Comparison of ENCODE assay signal across 1 cellular context in the genomic region with DNA sequence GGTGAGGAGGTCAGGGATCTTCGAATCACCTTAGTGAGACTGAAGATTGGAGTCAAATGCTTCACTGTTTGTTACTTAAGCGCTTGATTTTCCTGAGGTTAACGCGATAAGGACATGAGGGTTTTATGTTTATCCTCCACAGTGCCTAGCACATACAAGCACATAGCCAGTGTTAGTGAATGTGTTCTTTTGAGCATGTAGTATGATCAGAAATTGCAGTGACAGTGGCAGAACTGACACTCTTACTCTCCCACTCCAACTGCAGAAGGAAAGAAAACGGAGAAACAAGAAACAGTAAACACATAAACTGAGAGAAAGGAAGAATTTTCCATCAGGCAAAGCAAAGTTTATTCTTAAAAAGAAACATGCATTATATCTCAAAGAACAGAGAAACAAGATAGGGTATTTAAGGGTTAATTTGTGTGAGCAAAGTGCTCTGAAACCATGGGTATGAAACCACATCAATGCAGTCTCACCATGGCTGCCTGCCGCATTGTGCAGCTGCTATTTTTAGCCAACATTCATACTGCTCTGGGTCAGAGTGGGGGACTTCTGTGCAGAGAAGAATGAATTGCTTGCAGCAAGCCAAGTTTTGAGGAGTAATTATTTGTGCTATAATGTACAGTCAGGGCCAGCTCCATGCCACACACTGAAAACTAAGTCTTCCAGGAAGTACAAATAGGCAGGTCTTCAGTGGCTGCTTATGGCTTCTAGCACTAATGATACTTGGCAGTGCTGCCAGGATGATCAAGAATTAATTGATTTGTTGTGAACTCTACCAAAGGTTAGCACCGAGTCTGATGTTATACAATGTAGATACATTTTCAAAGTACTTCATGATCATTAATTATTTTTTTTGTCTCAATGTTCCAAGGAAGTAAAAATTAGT.
TF ChIP-seq lines count a peak whose summit lies in the region.

No MANE protein-coding gene starts in this region.

TF ChIP-seq in GM12878, 131 proteins besides CTCF, POLR2A, EP300 and RAD21 (continued from another document):
- no peak for TF ChIP-seq E2F8 (IDR thresholded peaks at IDR 0.05; ENCODE audit: low read depth, partially characterized antibody)
- TF ChIP-seq IRF4 (IDR thresholded peaks at IDR 0.05; ENCODE audit: low read depth, low read length) = 0 out of 2 replicates have a peak, but pooled peaks have one; percentile 47
- TF ChIP-seq MTA2 (IDR thresholded peaks at IDR 0.05; ENCODE audit: low read depth) = peak; percentile 66; the same call in 1 of the 2 replicates
- TF ChIP-seq NBN (IDR thresholded peaks at IDR 0.05) = 0 out of 2 replicates have a peak, but pooled peaks have one; percentile 27
- TF ChIP-seq NFIC (IDR thresholded peaks at IDR 0.05; ENCODE audit: low read depth, low read length) = peak; percentile 50; the same call in 1 of the 2 replicates
- peak; percentile 97 for TF ChIP-seq TCF7 (IDR thresholded peaks at IDR 0.05; ENCODE audit: borderline replicate concordance)
- no peak for TF ChIP-seq HDAC6 (IDR thresholded peaks at IDR 0.05; ENCODE audit: unreplicated experiment)
- no peak for TF ChIP-seq EGR1 (IDR thresholded peaks at IDR 0.05; ENCODE audit: borderline replicate concordance in 1 of 2, low read depth in 2 of 2, low read length in 2 of 2)
- TF ChIP-seq EZH2 (IDR thresholded peaks at IDR 0.05; ENCODE audit: borderline replicate concordance, control insufficient read depth, low read depth, low read length) = 0 out of 2 replicates have a peak, but pooled peaks have one; percentile 39
- peak; percentile 97 for TF ChIP-seq RUNX3 (IDR thresholded peaks at IDR 0.05; ENCODE audit: low read length)
- no peak for TF ChIP-seq USF1 (IDR thresholded peaks at IDR 0.05; ENCODE audit: borderline replicate concordance, extremely low read length, insufficient read depth, low read depth, low read length)
- TF ChIP-seq ATF7 (IDR thresholded peaks at IDR 0.05; ENCODE audit: low read depth) = peak; percentile 38; the same call in 1 of the 2 replicates
- TF ChIP-seq, protein P1, sequence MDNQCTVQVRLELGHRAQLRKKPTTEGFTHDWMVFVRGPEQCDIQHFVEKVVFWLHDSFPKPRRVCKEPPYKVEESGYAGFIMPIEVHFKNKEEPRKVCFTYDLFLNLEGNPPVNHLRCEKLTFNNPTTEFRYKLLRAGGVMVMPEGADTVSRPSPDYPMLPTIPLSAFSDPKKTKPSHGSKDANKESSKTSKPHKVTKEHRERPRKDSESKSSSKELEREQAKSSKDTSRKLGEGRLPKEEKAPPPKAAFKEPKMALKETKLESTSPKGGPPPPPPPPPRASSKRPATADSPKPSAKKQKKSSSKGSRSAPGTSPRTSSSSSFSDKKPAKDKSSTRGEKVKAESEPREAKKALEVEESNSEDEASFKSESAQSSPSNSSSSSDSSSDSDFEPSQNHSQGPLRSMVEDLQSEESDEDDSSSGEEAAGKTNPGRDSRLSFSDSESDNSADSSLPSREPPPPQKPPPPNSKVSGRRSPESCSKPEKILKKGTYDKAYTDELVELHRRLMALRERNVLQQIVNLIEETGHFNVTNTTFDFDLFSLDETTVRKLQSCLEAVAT (IDR thresholded peaks at IDR 0.05) = 0 out of 2 replicates have a peak, but pooled peaks have one; percentile 54
- peak; percentile 22 to 58; a peak in 1 of 4 replicates for TF ChIP-seq BHLHE40 (IDR thresholded peaks at IDR 0.05; ENCODE audit: borderline replicate concordance in 1 of 2, low read depth in 2 of 2, low read length in 1 of 2)
- TF ChIP-seq CBX5 (IDR thresholded peaks at IDR 0.05; ENCODE audit: low read depth) = peak; percentile 66; the same call in 1 of the 2 replicates
- TF ChIP-seq CREM (IDR thresholded peaks at IDR 0.05; ENCODE audit: low read depth) = 0 out of 2 replicates have a peak, but pooled peaks have one; percentile 36
- TF ChIP-seq, protein P2, sequence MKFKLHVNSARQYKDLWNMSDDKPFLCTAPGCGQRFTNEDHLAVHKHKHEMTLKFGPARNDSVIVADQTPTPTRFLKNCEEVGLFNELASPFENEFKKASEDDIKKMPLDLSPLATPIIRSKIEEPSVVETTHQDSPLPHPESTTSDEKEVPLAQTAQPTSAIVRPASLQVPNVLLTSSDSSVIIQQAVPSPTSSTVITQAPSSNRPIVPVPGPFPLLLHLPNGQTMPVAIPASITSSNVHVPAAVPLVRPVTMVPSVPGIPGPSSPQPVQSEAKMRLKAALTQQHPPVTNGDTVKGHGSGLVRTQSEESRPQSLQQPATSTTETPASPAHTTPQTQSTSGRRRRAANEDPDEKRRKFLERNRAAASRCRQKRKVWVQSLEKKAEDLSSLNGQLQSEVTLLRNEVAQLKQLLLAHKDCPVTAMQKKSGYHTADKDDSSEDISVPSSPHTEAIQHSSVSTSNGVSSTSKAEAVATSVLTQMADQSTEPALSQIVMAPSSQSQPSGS (IDR thresholded peaks at IDR 0.05; ENCODE audit: low read length) = peak; percentile 63; the same call in 1 of the 2 replicates
- no peak for TF ChIP-seq CEBPB (IDR thresholded peaks at IDR 0.05; ENCODE audit: borderline replicate concordance in 1 of 2, low read depth in 2 of 2, low read length in 2 of 2)
- TF ChIP-seq CREB1 (IDR thresholded peaks at IDR 0.05; ENCODE audit: low read depth) = 0 out of 2 replicates have a peak, but pooled peaks have one; percentile 11
- peak; percentile 84; the same call in 1 of the 2 replicates for TF ChIP-seq CBFB (IDR thresholded peaks at IDR 0.05; ENCODE audit: low read depth)
- TF ChIP-seq, protein P3, sequence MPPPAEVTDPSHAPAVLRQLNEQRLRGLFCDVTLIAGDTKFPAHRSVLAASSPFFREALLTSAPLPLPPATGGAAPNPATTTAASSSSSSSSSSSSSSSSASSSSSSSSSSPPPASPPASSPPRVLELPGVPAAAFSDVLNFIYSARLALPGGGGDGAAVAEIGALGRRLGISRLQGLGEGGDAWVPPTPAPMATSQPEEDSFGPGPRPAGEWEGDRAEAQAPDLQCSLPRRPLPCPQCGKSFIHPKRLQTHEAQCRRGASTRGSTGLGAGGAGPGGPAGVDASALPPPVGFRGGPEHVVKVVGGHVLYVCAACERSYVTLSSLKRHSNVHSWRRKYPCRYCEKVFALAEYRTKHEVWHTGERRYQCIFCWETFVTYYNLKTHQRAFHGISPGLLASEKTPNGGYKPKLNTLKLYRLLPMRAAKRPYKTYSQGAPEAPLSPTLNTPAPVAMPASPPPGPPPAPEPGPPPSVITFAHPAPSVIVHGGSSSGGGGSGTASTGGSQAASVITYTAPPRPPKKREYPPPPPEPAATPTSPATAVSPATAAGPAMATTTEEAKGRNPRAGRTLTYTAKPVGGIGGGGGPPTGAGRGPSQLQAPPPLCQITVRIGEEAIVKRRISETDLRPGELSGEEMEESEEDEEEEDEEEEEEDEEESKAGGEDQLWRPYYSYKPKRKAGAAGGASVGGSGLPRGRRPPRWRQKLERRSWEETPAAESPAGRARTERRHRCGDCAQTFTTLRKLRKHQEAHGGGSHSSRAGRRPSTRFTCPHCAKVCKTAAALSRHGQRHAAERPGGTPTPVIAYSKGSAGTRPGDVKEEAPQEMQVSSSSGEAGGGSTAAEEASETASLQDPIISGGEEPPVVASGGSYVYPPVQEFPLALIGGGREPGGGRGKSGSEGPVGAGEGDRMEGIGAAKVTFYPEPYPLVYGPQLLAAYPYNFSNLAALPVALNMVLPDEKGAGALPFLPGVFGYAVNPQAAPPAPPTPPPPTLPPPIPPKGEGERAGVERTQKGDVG (CRISPR knock-in tag; IDR thresholded peaks at IDR 0.05) = no peak
- peak; percentile 38; the same call in 1 of the 3 replicates for TF ChIP-seq POU2F2 (IDR thresholded peaks at IDR 0.05; ENCODE audit: borderline replicate concordance, low read depth, low read length)
